ENCODE assay signal across 23 cellular contexts in the genomic region with DNA sequence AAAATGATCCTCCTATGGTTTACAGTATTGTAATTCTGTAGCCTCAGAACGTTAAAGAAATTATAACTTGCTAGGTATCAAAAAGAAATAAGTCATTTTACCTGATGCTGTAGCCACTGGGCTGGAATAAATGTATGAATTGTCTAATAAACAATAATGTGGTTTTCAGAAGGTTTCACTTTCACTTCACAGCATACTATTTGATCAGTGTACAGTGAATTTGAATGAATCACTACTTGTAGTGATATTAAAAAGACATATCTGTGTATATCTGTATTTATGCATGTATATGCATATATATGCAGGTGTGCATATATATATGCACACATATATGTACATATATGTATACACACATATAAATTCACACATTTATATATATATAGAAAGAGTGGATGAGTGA.
"Had no signal": no experiment of that assay in that cellular context is flagged by ENCODE, and none has a peak within 500 bp of the region (broad histone marks: within the 10 kb centered on the region; RNA-seq: fewer than 3 reads in every experiment).

No MANE protein-coding gene starts in this region.

- H3K4me3 Mint-ChIP-seq: activated naive CD8-positive, alpha-beta T cell treated with anti-CD3 and anti-CD28 coated beads for 36 hours; brain; memory B cell; natural killer cell treated with Interleukin-12 subunit alpha and Interleukin-12 subunit beta and Interleukin-15 and Interleukin-18, amount 100 ng/mL, for 72 hours; type B pancreatic cell; WTC11 had no signal

- H3K27ac ChIP-seq: gastrocnemius medialis, ovary, prostate gland, thoracic aorta, vagina had no signal

- H3K36me3 Mint-ChIP-seq: activated naive CD8-positive, alpha-beta T cell treated with anti-CD3 and anti-CD28 coated beads for 36 hours; brain; memory B cell; natural killer cell treated with Interleukin-12 subunit alpha and Interleukin-12 subunit beta and Interleukin-15 and Interleukin-18, amount 100 ng/mL, for 72 hours; type B pancreatic cell; WTC11 had no signal

- ATAC-seq: esophagus mucosa; gastrocnemius medialis; left cardiac atrium; natural killer cell treated with Interleukin-12 subunit alpha and Interleukin-12 subunit beta and Interleukin-15 and Interleukin-18, amount 100 ng/mL, for 72 hours; WTC11 had no signal

- H3K4me1 Mint-ChIP-seq: activated naive CD8-positive, alpha-beta T cell treated with anti-CD3 and anti-CD28 coated beads for 36 hours; brain; memory B cell; WTC11 had no signal

- H3K4me1 ChIP-seq: gastrocnemius medialis, prostate gland, vagina had no signal

- H3K4me3 ChIP-seq: gastrocnemius medialis, ovary, prostate gland, thoracic aorta, vagina had no signal

- DNase-seq: activated CD8-positive, alpha-beta memory T cell treated with anti-CD3 and anti-CD28 coated beads, Interleukin-2, amount 50 U/mL, for 48 hours; activated naive CD4-positive, alpha-beta T cell treated with Interleukin-2 at 50 U/mL for 16 hours; activated naive CD8-positive, alpha-beta T cell treated with anti-CD3 and anti-CD28 coated beads for 36 hours; activated T-cell treated with anti-CD3 and anti-CD28 coated beads, Interleukin-2, amount 50 U/mL, for 48 hours; anterior cingulate cortex; central memory CD4-positive, alpha-beta T cell; effector memory CD4-positive, alpha-beta T cell; gastrocnemius medialis; hypothalamus; left cardiac atrium; ovary; stimulated activated CD4-positive, alpha-beta T cell treated with anti-CD3 and anti-CD28 coated beads, Interleukin-4, amount 100 ng/mL, for 1 hour; stimulated activated naive CD4-positive, alpha-beta T cell; T1000 had no signal

- H3K27ac Mint-ChIP-seq: activated naive CD8-positive, alpha-beta T cell treated with anti-CD3 and anti-CD28 coated beads for 36 hours; brain; memory B cell; natural killer cell treated with Interleukin-12 subunit alpha and Interleukin-12 subunit beta and Interleukin-15 and Interleukin-18, amount 100 ng/mL, for 72 hours; type B pancreatic cell; WTC11 had no signal

- H3K27me3 Mint-ChIP-seq: activated naive CD8-positive, alpha-beta T cell treated with anti-CD3 and anti-CD28 coated beads for 36 hours; brain; memory B cell; natural killer cell treated with Interleukin-12 subunit alpha and Interleukin-12 subunit beta and Interleukin-15 and Interleukin-18, amount 100 ng/mL, for 72 hours; type B pancreatic cell had no signal

- H3K9me3 ChIP-seq: gastrocnemius medialis, ovary, prostate gland, thoracic aorta, vagina had no signal

- H3K9me3 Mint-ChIP-seq: brain, type B pancreatic cell, WTC11 had no signal

- H3K36me3 ChIP-seq: gastrocnemius medialis, ovary, prostate gland, thoracic aorta, vagina had no signal

- H3K27me3 ChIP-seq: gastrocnemius medialis, ovary, vagina had no signal
